1 cellular context compared by ENCODE assay signal in genomic region chr1:1748686-1749321, GRCh38.
TF ChIP-seq lines count a peak whose summit lies in the region.

No MANE protein-coding gene starts in this region.

TF ChIP-seq in HepG2, 621 proteins besides CTCF, POLR2A, EP300 and RAD21 (continued from another document and continues in another):
- no peak for TF ChIP-seq ZNF281 (CRISPR knock-in tag; IDR thresholded peaks at IDR 0.05; ENCODE audit: borderline replicate concordance)
- no peak for TF ChIP-seq ZFP90 (CRISPR knock-in tag; IDR thresholded peaks at IDR 0.05; ENCODE audit: borderline replicate concordance)
- no peak for TF ChIP-seq FOXP1 (IDR thresholded peaks at IDR 0.05)
- no peak for TF ChIP-seq FOXP1 (CRISPR knock-in tag; IDR thresholded peaks at IDR 0.05)
- TF ChIP-seq NFIB (CRISPR knock-in tag; IDR thresholded peaks at IDR 0.05; ENCODE audit: borderline replicate concordance) = no peak
- TF ChIP-seq XRCC5 (optimal IDR thresholded peaks at IDR 0.05; ENCODE audit: low read length) = peak; percentile 44
- no peak for TF ChIP-seq E2F1 (CRISPR knock-in tag; IDR thresholded peaks at IDR 0.05)
- no peak for TF ChIP-seq TERF1 (CRISPR knock-in tag; IDR thresholded peaks at IDR 0.05)
- TF ChIP-seq NONO (IDR thresholded peaks at IDR 0.05) = no peak
- TF ChIP-seq NONO (CRISPR knock-in tag; conservative IDR thresholded peaks at IDR 0.05) = no peak
- TF ChIP-seq ZNF724P (CRISPR knock-in tag; IDR thresholded peaks at IDR 0.05; ENCODE audit: borderline replicate concordance) = no peak
- TF ChIP-seq ZNF576 (CRISPR knock-in tag; IDR thresholded peaks at IDR 0.05) = no peak
- TF ChIP-seq JARID2 (CRISPR knock-in tag; IDR thresholded peaks at IDR 0.05; ENCODE audit: insufficient replicate concordance) = no peak
- peak; percentile 64; the same call in 1 of the 2 replicates for TF ChIP-seq ZFX (CRISPR knock-in tag; IDR thresholded peaks at IDR 0.05; ENCODE audit: low read depth)
- 0 out of 2 replicates have a peak, but pooled peaks have one; percentile 31 for TF ChIP-seq TSC22D2 (CRISPR knock-in tag; IDR thresholded peaks at IDR 0.05; ENCODE audit: borderline replicate concordance)
- no peak for TF ChIP-seq ZNF451 (CRISPR knock-in tag; IDR thresholded peaks at IDR 0.05)
- no peak for TF ChIP-seq ZNF430 (CRISPR knock-in tag; IDR thresholded peaks at IDR 0.05)
- TF ChIP-seq SRSF9 (IDR thresholded peaks at IDR 0.05; ENCODE audit: borderline replicate concordance, insufficient read depth, low read depth, low read length, poor library complexity, severe bottlenecking) = no peak
- TF ChIP-seq ZHX2 (IDR thresholded peaks at IDR 0.05; ENCODE audit: low read depth) = no peak
- TF ChIP-seq ZHX2 (CRISPR knock-in tag; IDR thresholded peaks at IDR 0.05; ENCODE audit: borderline replicate concordance) = no peak
- TF ChIP-seq IRF2 (CRISPR knock-in tag; IDR thresholded peaks at IDR 0.05) = no peak
- TF ChIP-seq THRA (CRISPR knock-in tag; IDR thresholded peaks at IDR 0.05; ENCODE audit: borderline replicate concordance) = no peak
- TF ChIP-seq CENPX (CRISPR knock-in tag; IDR thresholded peaks at IDR 0.05) = no peak
- TF ChIP-seq ZNF276 (CRISPR knock-in tag; IDR thresholded peaks at IDR 0.05; ENCODE audit: low read depth) = no peak
- no peak for TF ChIP-seq ZNF800 (CRISPR knock-in tag; IDR thresholded peaks at IDR 0.05)
- no peak for TF ChIP-seq ADNP (CRISPR knock-in tag; IDR thresholded peaks at IDR 0.05)
- TF ChIP-seq HOMEZ (CRISPR knock-in tag; IDR thresholded peaks at IDR 0.05; ENCODE audit: low read depth) = no peak
- no peak for TF ChIP-seq JUNB (CRISPR knock-in tag; IDR thresholded peaks at IDR 0.05; ENCODE audit: borderline replicate concordance)
- no peak for TF ChIP-seq ATAD3A (CRISPR knock-in tag; IDR thresholded peaks at IDR 0.05)
- peak; percentile 81; the same call in 1 of the 2 replicates for TF ChIP-seq FUBP1 (CRISPR knock-in tag; IDR thresholded peaks at IDR 0.05; ENCODE audit: borderline replicate concordance)
- no peak for TF ChIP-seq CEBPZ (IDR thresholded peaks at IDR 0.05; ENCODE audit: low read length)
